ENCODE assay signal across 10 cellular contexts in genomic region chr15:95970326-95970725, GRCh38.
"Had no signal": no experiment of that assay in that cellular context is flagged by ENCODE, and none has a peak within 500 bp of the region (broad histone marks: within the 10 kb centered on the region; RNA-seq: fewer than 3 reads in every experiment).

No MANE protein-coding gene starts in this region.

- FAIRE-seq: H1, H54 had no signal

- DNase-seq: H9, HCEC 1CT, IMR-90, Karpas-422, KBM-7 had no signal

- H3K4me3 Mint-ChIP-seq: GM23338, H9 had no signal

- H3K9me3 Mint-ChIP-seq: GM23338, H9 had no signal

- H3K27ac ChIP-seq: HL-60, KMS-11 had no signal

- H3K27ac Mint-ChIP-seq: GM23338, H9 had no signal

- H3K4me1 Mint-ChIP-seq: GM23338, H9 had no signal

- H3K4me3 ChIP-seq: GM23338 had no signal

- H3K4me2 ChIP-seq: GM23338, KMS-11 had no signal

- H2AFZ ChIP-seq: GM23338 had no signal

- ATAC-seq: GM23338 had no signal

- H3K9ac ChIP-seq: KMS-11 had no signal
